18 cellular contexts compared by ENCODE assay signal in the genomic region with DNA sequence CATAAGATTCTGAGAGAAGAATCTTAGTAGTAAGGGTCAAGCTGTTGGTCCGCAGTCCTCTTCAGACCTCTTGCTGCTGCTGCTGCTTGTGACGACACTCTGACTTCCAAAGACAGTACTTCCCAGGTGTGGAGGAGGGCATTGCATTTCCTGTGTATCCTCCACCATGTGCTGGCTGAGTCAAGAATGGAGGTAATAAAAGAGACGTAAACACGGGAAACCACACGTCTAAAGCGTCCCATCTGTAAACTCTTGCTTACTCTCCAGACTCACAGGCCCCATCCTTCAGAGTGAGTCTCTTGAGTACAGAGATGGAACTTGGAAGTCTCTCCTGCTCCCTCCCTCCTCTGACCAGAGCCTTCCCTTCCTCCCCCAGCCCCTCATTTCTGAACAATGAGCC.
"Had no signal": no experiment of that assay in that cellular context is flagged by ENCODE, and none has a peak within 500 bp of the region (broad histone marks: within the 10 kb centered on the region; RNA-seq: fewer than 3 reads in every experiment).

No MANE protein-coding gene starts in this region.

- H3K36me3 ChIP-seq: adrenal gland, gastrocnemius medialis, heart right ventricle, left ventricle myocardium inferior, neutrophil, thyroid gland, uterus had no signal

- H3K27me3 ChIP-seq: adrenal gland, gastrocnemius medialis, heart right ventricle, thyroid gland, uterus had no signal

- H2AFZ ChIP-seq: parathyroid adenoma had no signal

- H3K4me3 ChIP-seq: adrenal gland, gastrocnemius medialis, heart right ventricle, left ventricle myocardium inferior, thyroid gland, uterus had no signal

- H3K4me1 ChIP-seq: gastrocnemius medialis, heart right ventricle, left ventricle myocardium inferior, parathyroid adenoma, thyroid gland had no signal

- DNase-seq: activated B cell treated with CpG ODN at 0.5 μM for 24 hours; activated CD4-positive, alpha-beta T cell treated with anti-CD3 and anti-CD28 coated beads for 48 hours; activated CD8-positive, alpha-beta T cell treated with anti-CD3 and anti-CD28 coated beads for 36 hours; activated effector memory CD4-positive, alpha-beta T cell treated with anti-CD3 and anti-CD28 coated beads, Interleukin-2, amount 50 U/mL, for 16 hours; activated T-cell treated with anti-CD3 and anti-CD28 coated beads, Interleukin-2, amount 50 U/mL, for 48 hours; cerebellar nuclear complex; effector memory CD8-positive, alpha-beta T cell; gastrocnemius medialis; heart right ventricle; kidney; left ventricle myocardium inferior; naive thymus-derived CD8-positive, alpha-beta T cell; thyroid gland; uterus had no signal

- ATAC-seq: activated CD8-positive, alpha-beta T cell treated with anti-CD3 and anti-CD28 coated beads for 36 hours; effector memory CD8-positive, alpha-beta T cell; gastrocnemius medialis; heart right ventricle; naive thymus-derived CD8-positive, alpha-beta T cell; stimulated activated memory B cell treated with anti-CD40 and anti-IgM and Interleukin-4, amounts not matched to agents 10 μg/mL and 1 μg/mL and 100 μg/mL, for 72 hours had no signal

- H3K9ac ChIP-seq: parathyroid adenoma had no signal

- H3K9me3 ChIP-seq: adrenal gland, gastrocnemius medialis, heart right ventricle, left ventricle myocardium inferior, neutrophil, thyroid gland, uterus had no signal

- H3K27ac ChIP-seq: adrenal gland, gastrocnemius medialis, heart right ventricle, left ventricle myocardium inferior, neutrophil, parathyroid adenoma, thyroid gland, uterus had no signal
